ENCODE assay signal across 14 cellular contexts in genomic region chr12:109626378-109627115, GRCh38.
"Had no signal": no experiment of that assay in that cellular context is flagged by ENCODE, and none has a peak within 500 bp of the region (broad histone marks: within the 10 kb centered on the region; RNA-seq: fewer than 3 reads in every experiment).

No MANE protein-coding gene starts in this region.

- H3K27ac ChIP-seq: brain microvascular endothelial cell, left lung, pancreas, right atrium auricular region, transverse colon had no signal

- ATAC-seq: left lung; pancreas; stimulated activated effector memory CD8-positive, alpha-beta T cell treated with anti-CD3 and anti-CD28 coated beads, Interleukin-12 subunit alpha, Interleukin-12 subunit beta, amount 100 ng/mL, for 72 hours had no signal

- H3K4me1 ChIP-seq: left lung, pancreas, right atrium auricular region had no signal

- H3K27me3 ChIP-seq: pancreas, right atrium auricular region had no signal

- H3K36me3 ChIP-seq: brain microvascular endothelial cell, left lung, pancreas, right atrium auricular region, transverse colon had no signal

- DNase-seq: activated B cell treated with CpG ODN at 0.5 μM for 24 hours; activated CD4-positive, alpha-beta T cell treated with anti-CD3 and anti-CD28 coated beads, Interleukin-2, amount 10 ng/mL, durations not matched to agents 7 days and 5 days; activated naive CD4-positive, alpha-beta T cell treated with anti-CD3 and anti-CD28 coated beads, Interleukin-2, amount 50 U/mL, for 16 hours; activated T-cell treated with anti-CD3 and anti-CD28 coated beads for 4 hours; brain microvascular endothelial cell; immature natural killer cell; left lung; nephron progenitor cell; small intestine; transverse colon had no signal

- H3K9me3 ChIP-seq: left lung, pancreas, right atrium auricular region, transverse colon had no signal

- H3K4me3 ChIP-seq: left lung, pancreas, right atrium auricular region, transverse colon had no signal

- FAIRE-seq: pancreas, small intestine, TTC549 had no signal
